1 cellular context compared by ENCODE assay signal in genomic region chr3:192881159-192881786, GRCh38.
TF ChIP-seq lines count a peak whose summit lies in the region.

No MANE protein-coding gene starts in this region.

TF ChIP-seq in H1, 55 proteins besides CTCF, POLR2A, EP300 and RAD21 (continued from another document):
- no peak for TF ChIP-seq CEBPB (IDR thresholded peaks at IDR 0.05; ENCODE audit: low read depth, low read length)
- TF ChIP-seq ASH2L (IDR thresholded peaks at IDR 0.05; ENCODE audit: low read length) = no peak
